Comparison of ENCODE assay signal across 1 cellular context in the genomic region with DNA sequence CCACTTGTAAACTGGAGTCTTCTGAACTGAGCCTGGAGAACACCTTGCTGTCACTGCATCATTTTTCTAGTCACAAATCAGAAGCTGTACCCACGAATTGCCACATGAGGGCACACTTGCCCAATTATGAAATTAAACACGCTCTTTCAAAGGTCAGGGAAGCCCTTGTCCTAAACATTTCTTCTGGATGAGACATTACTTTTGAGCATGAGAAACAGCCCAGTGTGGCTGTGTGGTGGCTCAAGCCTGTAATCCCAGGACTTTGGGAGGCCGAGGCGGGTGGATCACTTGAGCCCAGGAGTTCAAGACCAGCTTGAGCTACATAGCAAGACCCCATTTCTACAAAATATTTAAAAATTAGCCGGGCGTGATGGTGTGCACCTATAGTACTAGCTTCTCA.
TF ChIP-seq lines count a peak whose summit lies in the region.

No MANE protein-coding gene starts in this region.

TF ChIP-seq in K562, 482 proteins besides CTCF, POLR2A, EP300 and RAD21 (continued from another document):
- TF ChIP-seq, protein P1, sequence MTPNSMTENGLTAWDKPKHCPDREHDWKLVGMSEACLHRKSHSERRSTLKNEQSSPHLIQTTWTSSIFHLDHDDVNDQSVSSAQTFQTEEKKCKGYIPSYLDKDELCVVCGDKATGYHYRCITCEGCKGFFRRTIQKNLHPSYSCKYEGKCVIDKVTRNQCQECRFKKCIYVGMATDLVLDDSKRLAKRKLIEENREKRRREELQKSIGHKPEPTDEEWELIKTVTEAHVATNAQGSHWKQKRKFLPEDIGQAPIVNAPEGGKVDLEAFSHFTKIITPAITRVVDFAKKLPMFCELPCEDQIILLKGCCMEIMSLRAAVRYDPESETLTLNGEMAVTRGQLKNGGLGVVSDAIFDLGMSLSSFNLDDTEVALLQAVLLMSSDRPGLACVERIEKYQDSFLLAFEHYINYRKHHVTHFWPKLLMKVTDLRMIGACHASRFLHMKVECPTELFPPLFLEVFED (CRISPR knock-in tag; conservative IDR thresholded peaks at IDR 0.05), result no peak
- no peak for TF ChIP-seq CHD2 (IDR thresholded peaks at IDR 0.05; ENCODE audit: low read depth, low read length)
- no peak for TF ChIP-seq ILF3 (IDR thresholded peaks at IDR 0.05; ENCODE audit: borderline replicate concordance)
- TF ChIP-seq, protein P2, sequence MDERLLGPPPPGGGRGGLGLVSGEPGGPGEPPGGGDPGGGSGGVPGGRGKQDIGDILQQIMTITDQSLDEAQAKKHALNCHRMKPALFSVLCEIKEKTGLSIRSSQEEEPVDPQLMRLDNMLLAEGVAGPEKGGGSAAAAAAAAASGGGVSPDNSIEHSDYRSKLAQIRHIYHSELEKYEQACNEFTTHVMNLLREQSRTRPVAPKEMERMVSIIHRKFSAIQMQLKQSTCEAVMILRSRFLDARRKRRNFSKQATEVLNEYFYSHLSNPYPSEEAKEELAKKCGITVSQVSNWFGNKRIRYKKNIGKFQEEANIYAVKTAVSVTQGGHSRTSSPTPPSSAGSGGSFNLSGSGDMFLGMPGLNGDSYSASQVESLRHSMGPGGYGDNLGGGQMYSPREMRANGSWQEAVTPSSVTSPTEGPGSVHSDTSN (CRISPR knock-in tag; IDR thresholded peaks at IDR 0.05; ENCODE audit: low read depth), result no peak
- TF ChIP-seq, protein P2 (tag; conservative IDR thresholded peaks at IDR 0.05; ENCODE audit: low read depth), result peak; percentile 18; the same call in 1 of the 2 replicates
- TF ChIP-seq, protein P3, sequence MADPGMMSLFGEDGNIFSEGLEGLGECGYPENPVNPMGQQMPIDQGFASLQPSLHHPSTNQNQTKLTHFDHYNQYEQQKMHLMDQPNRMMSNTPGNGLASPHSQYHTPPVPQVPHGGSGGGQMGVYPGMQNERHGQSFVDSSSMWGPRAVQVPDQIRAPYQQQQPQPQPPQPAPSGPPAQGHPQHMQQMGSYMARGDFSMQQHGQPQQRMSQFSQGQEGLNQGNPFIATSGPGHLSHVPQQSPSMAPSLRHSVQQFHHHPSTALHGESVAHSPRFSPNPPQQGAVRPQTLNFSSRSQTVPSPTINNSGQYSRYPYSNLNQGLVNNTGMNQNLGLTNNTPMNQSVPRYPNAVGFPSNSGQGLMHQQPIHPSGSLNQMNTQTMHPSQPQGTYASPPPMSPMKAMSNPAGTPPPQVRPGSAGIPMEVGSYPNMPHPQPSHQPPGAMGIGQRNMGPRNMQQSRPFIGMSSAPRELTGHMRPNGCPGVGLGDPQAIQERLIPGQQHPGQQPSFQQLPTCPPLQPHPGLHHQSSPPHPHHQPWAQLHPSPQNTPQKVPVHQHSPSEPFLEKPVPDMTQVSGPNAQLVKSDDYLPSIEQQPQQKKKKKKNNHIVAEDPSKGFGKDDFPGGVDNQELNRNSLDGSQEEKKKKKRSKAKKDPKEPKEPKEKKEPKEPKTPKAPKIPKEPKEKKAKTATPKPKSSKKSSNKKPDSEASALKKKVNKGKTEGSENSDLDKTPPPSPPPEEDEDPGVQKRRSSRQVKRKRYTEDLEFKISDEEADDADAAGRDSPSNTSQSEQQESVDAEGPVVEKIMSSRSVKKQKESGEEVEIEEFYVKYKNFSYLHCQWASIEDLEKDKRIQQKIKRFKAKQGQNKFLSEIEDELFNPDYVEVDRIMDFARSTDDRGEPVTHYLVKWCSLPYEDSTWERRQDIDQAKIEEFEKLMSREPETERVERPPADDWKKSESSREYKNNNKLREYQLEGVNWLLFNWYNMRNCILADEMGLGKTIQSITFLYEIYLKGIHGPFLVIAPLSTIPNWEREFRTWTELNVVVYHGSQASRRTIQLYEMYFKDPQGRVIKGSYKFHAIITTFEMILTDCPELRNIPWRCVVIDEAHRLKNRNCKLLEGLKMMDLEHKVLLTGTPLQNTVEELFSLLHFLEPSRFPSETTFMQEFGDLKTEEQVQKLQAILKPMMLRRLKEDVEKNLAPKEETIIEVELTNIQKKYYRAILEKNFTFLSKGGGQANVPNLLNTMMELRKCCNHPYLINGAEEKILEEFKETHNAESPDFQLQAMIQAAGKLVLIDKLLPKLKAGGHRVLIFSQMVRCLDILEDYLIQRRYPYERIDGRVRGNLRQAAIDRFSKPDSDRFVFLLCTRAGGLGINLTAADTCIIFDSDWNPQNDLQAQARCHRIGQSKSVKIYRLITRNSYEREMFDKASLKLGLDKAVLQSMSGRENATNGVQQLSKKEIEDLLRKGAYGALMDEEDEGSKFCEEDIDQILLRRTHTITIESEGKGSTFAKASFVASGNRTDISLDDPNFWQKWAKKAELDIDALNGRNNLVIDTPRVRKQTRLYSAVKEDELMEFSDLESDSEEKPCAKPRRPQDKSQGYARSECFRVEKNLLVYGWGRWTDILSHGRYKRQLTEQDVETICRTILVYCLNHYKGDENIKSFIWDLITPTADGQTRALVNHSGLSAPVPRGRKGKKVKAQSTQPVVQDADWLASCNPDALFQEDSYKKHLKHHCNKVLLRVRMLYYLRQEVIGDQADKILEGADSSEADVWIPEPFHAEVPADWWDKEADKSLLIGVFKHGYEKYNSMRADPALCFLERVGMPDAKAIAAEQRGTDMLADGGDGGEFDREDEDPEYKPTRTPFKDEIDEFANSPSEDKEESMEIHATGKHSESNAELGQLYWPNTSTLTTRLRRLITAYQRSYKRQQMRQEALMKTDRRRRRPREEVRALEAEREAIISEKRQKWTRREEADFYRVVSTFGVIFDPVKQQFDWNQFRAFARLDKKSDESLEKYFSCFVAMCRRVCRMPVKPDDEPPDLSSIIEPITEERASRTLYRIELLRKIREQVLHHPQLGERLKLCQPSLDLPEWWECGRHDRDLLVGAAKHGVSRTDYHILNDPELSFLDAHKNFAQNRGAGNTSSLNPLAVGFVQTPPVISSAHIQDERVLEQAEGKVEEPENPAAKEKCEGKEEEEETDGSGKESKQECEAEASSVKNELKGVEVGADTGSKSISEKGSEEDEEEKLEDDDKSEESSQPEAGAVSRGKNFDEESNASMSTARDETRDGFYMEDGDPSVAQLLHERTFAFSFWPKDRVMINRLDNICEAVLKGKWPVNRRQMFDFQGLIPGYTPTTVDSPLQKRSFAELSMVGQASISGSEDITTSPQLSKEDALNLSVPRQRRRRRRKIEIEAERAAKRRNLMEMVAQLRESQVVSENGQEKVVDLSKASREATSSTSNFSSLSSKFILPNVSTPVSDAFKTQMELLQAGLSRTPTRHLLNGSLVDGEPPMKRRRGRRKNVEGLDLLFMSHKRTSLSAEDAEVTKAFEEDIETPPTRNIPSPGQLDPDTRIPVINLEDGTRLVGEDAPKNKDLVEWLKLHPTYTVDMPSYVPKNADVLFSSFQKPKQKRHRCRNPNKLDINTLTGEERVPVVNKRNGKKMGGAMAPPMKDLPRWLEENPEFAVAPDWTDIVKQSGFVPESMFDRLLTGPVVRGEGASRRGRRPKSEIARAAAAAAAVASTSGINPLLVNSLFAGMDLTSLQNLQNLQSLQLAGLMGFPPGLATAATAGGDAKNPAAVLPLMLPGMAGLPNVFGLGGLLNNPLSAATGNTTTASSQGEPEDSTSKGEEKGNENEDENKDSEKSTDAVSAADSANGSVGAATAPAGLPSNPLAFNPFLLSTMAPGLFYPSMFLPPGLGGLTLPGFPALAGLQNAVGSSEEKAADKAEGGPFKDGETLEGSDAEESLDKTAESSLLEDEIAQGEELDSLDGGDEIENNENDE (IDR thresholded peaks at IDR 0.05; ENCODE audit: low read depth, low read length), result no peak
- peak; percentile 86 for TF ChIP-seq SMC3 (conservative IDR thresholded peaks at IDR 0.05; ENCODE audit: insufficient read depth, low read depth, low read length)
- TF ChIP-seq SMARCA4 (IDR thresholded peaks at IDR 0.05), result 0 out of 2 replicates have a peak, but pooled peaks have one; percentile 15
- TF ChIP-seq HIVEP1 (CRISPR knock-in tag; IDR thresholded peaks at IDR 0.05), result no peak
- TF ChIP-seq, protein P4, sequence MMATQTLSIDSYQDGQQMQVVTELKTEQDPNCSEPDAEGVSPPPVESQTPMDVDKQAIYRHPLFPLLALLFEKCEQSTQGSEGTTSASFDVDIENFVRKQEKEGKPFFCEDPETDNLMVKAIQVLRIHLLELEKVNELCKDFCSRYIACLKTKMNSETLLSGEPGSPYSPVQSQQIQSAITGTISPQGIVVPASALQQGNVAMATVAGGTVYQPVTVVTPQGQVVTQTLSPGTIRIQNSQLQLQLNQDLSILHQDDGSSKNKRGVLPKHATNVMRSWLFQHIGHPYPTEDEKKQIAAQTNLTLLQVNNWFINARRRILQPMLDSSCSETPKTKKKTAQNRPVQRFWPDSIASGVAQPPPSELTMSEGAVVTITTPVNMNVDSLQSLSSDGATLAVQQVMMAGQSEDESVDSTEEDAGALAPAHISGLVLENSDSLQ (IDR thresholded peaks at IDR 0.05), result peak; percentile 22; the same call in 1 of the 2 replicates
- no peak for TF ChIP-seq ZFX (CRISPR knock-in tag; IDR thresholded peaks at IDR 0.05)
- TF ChIP-seq L3MBTL2 (IDR thresholded peaks at IDR 0.05), result 0 out of 2 replicates have a peak, but pooled peaks have one; percentile 14
- no peak for TF ChIP-seq ETV1 (tag; conservative IDR thresholded peaks at IDR 0.05; ENCODE audit: low read depth)
- TF ChIP-seq, protein P5, sequence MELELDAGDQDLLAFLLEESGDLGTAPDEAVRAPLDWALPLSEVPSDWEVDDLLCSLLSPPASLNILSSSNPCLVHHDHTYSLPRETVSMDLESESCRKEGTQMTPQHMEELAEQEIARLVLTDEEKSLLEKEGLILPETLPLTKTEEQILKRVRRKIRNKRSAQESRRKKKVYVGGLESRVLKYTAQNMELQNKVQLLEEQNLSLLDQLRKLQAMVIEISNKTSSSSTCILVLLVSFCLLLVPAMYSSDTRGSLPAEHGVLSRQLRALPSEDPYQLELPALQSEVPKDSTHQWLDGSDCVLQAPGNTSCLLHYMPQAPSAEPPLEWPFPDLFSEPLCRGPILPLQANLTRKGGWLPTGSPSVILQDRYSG (tag; conservative IDR thresholded peaks at IDR 0.05; ENCODE audit: low read depth), result no peak
